8 cellular contexts compared by ENCODE assay signal in the genomic region with DNA sequence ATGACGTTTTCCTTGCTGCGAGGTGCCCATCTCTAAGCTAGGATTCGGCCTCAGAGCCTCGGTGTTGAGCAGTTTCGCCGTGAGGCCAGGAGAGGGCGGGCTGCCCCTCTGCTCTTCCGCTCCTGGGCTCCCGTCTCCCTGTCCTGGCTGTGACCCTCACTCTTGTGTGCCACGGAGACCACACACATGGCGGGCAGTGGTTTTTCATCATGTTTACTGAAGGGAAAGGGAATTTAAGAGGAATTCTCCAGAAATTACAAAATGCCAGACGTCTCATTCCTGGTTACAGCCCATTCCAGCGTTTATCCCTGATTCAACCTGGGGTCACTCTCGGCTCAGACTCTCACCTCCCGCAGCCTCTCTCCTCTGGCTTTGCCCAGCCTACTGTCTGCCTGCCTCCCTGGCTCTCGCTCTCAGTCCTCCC.
DNase-seq lines count a peak whose midpoint lies in the region; ATAC-seq and TF ChIP-seq lines count a peak whose summit lies in the region.

No MANE protein-coding gene starts in this region.

- H3K27me3 ChIP-seq in WERI-Rb-1 (ENCODE audit: insufficient read depth, low read depth, severe bottlenecking) (no peaks in the 10 kb centered on the region), right cardiac atrium (ENCODE audit: control insufficient read depth, insufficient read depth) (no peaks in the 10 kb centered on the region)

- WGBS in right cardiac atrium, result 8% methylated on average over 16 of the region's 16 CpGs

- DNase-seq in activated T-cell treated with anti-CD3 and anti-CD28 coated beads, Interleukin-2, amount 50 U/mL, for 48 hours, result peak; percentile 16 to 20
- DNase-seq in activated T-cell treated with anti-CD3 and anti-CD28 coated beads, Interleukin-2, amount 50 U/mL, for 1 hour, result no peak
- DNase-seq in LNCaP clone FGC (ENCODE audit: low read depth) (no peak), WERI-Rb-1 (peak; percentile 53), right cardiac atrium (peak; percentile 19 to 69 (median 52))
- peak in 1 of 2 donors; percentile 1 for DNase-seq in stimulated activated naive CD8-positive, alpha-beta T cell treated with anti-CD3 and anti-CD28 coated beads, Interleukin-15, amount 100 ng/mL, for 72 hours
- DNase-seq in activated CD4-positive, alpha-beta T cell treated with anti-CD3 and anti-CD28 coated beads for 4 hours, result no peak

- H3K27me3 Mint-ChIP-seq in stimulated activated naive CD8-positive, alpha-beta T cell treated with anti-CD3 and anti-CD28 coated beads, Interleukin-15, amount 100 ng/mL, for 72 hours, result peaks cover 20% of the 10 kb centered on the region

- H3K9me3 ChIP-seq in WERI-Rb-1 (ENCODE audit: severe bottlenecking) (no peaks in the 10 kb centered on the region), right cardiac atrium (ENCODE audit: control insufficient read depth, low read length) (no peaks in the 10 kb centered on the region)

- H3K27ac ChIP-seq in WERI-Rb-1 (peak overlapping the region; percentile 24; the same call in 1 of the 2 replicates), right cardiac atrium (ENCODE audit: low read length) (no peak overlapping the region)

- ATAC-seq in right cardiac atrium (peak; percentile 69 to 72), HG03571 (IDR thresholded peaks at IDR 0.05; ENCODE audit: unreplicated experiment) (no peak)
- peak; percentile 60 for ATAC-seq in stimulated activated naive CD8-positive, alpha-beta T cell treated with anti-CD3 and anti-CD28 coated beads, Interleukin-15, amount 100 ng/mL, for 72 hours

- H3K27ac Mint-ChIP-seq in stimulated activated naive CD8-positive, alpha-beta T cell treated with anti-CD3 and anti-CD28 coated beads, Interleukin-15, amount 100 ng/mL, for 72 hours, result no peak overlapping the region

- TF ChIP-seq CTCF in LNCaP clone FGC (IDR thresholded peaks at IDR 0.05; ENCODE audit: control insufficient read depth, extremely low read depth, insufficient read depth) (peak; percentile 87), WERI-Rb-1 (IDR thresholded peaks at IDR 0.05; ENCODE audit: low read depth, low read length) (peak; percentile 90)

- H3K4me3 ChIP-seq in LNCaP clone FGC (ENCODE audit: low read depth, low read length) (no peak overlapping the region), WERI-Rb-1 (ENCODE audit: low read depth, low read length) (peak overlapping the region; percentile 17), right cardiac atrium (ENCODE audit: low read length) (no peak overlapping the region)

- H3K9me3 Mint-ChIP-seq in stimulated activated naive CD8-positive, alpha-beta T cell treated with anti-CD3 and anti-CD28 coated beads, Interleukin-15, amount 100 ng/mL, for 72 hours, result no peaks in the 10 kb centered on the region

- H3K4me1 ChIP-seq in right cardiac atrium (ENCODE audit: control insufficient read depth, insufficient read depth, low read length), result no peaks in the 10 kb centered on the region

- no peaks in the 10 kb centered on the region for H3K36me3 ChIP-seq in WERI-Rb-1

- peaks cover 6% of the 10 kb centered on the region for H3K4me1 Mint-ChIP-seq in stimulated activated naive CD8-positive, alpha-beta T cell treated with anti-CD3 and anti-CD28 coated beads, Interleukin-15, amount 100 ng/mL, for 72 hours

- no peak overlapping the region for H3K4me3 Mint-ChIP-seq in stimulated activated naive CD8-positive, alpha-beta T cell treated with anti-CD3 and anti-CD28 coated beads, Interleukin-15, amount 100 ng/mL, for 72 hours

- intact Hi-C loops in right cardiac atrium (cut with DNase I), result no loop called here

Comparison
In these comparisons a context has a peak if more than half of its experiments do, and no peak if none do; other contexts are left out.
1. DNase-seq: peak in activated T-cell treated with anti-CD3 and anti-CD28 coated beads, Interleukin-2, amount 50 U/mL, for 48 hours (2 of 2), WERI-Rb-1 (single experiment) and right cardiac atrium (3 of 3); none in activated T-cell treated with anti-CD3 and anti-CD28 coated beads, Interleukin-2, amount 50 U/mL, for 1 hour (single experiment), LNCaP clone FGC (single experiment) and activated CD4-positive, alpha-beta T cell treated with anti-CD3 and anti-CD28 coated beads for 4 hours (0 of 2).